ENCODE assay signal across 1 cellular context in genomic region chr17:63823659-63824331, GRCh38.
A peak's percentile ranks its signal among the peaks of the same experiment; 100 is the strongest.
TF ChIP-seq lines count a peak whose summit lies in the region.

No MANE protein-coding gene starts in this region.

TF ChIP-seq in K562, 482 proteins besides CTCF, POLR2A, EP300 and RAD21:
- TF ChIP-seq AFF1 (IDR thresholded peaks at IDR 0.05; ENCODE audit: low read depth in 1 of 2, partially characterized antibody in 2 of 2): no peak
- TF ChIP-seq MLLT1 (IDR thresholded peaks at IDR 0.05): no peak
- no peak for TF ChIP-seq YY1 (IDR thresholded peaks at IDR 0.05; ENCODE audit: borderline replicate concordance in 1 of 3, control insufficient read depth in 1 of 3, extremely low read depth in 1 of 3, insufficient read depth in 3 of 3, insufficient read length in 1 of 3, insufficient replicate concordance in 2 of 3, low read depth in 1 of 3, low read length in 2 of 3)
- no peak for TF ChIP-seq MTA3 (IDR thresholded peaks at IDR 0.05; ENCODE audit: borderline replicate concordance)
- TF ChIP-seq POLR2AphosphoS5 (IDR thresholded peaks at IDR 0.05; ENCODE audit: control insufficient read depth, insufficient read depth, low read depth, low read length): 0 out of 2 replicates have a peak, but pooled peaks have one; percentile 31
- no peak for TF ChIP-seq ZNF134 (CRISPR knock-in tag; conservative IDR thresholded peaks at IDR 0.05)
